ENCODE assay signal across 8 cellular contexts in genomic region chr17:81923302-81924260, GRCh38. TPM values are rescaled to one million over a fixed set of nuclear protein-coding genes. Genes with fewer than 3 reads are reported as not detected.
DNase-seq lines count a peak whose midpoint lies in the region; ATAC-seq and TF ChIP-seq lines count a peak whose summit lies in the region.

No MANE protein-coding gene starts in this region.

- H3K4me3 ChIP-seq in adrenal gland (peak overlapping the region in 2 of 4 donors; percentile 5 to 38), left ventricle myocardium inferior (peak overlapping the region; percentile 93), rectal smooth muscle tissue (ENCODE audit: low read length) (peak overlapping the region; percentile 45)

- DNase-seq in ACHN (peak; percentile 79), HPDE6-E6E7 (ENCODE audit: extremely low spot score) (peak; percentile 77), adrenal gland (peak; percentile 77 to 91 (median 83)), left ventricle myocardium inferior (peak; percentile 75), LoVo (ENCODE audit: low spot score) (no peak)

- H3K27me3 ChIP-seq in adrenal gland (no peaks in the 10 kb centered on the region), left ventricle myocardium inferior (ENCODE audit: low read depth) (peaks cover 4% of the 10 kb centered on the region), rectal smooth muscle tissue (ENCODE audit: control insufficient read depth, insufficient read depth, low read length) (no peaks in the 10 kb centered on the region)

- H3K27ac ChIP-seq in adrenal gland (peak overlapping the region in 4 of 5 donors; percentile 62 to 85 (median 72)), left ventricle myocardium inferior (replicated peaks) (peak overlapping the region; percentile 91), rectal smooth muscle tissue (ENCODE audit: low read depth, low read length) (peak overlapping the region; percentile 43)

- no peak overlapping the region for H3K9ac ChIP-seq in rectal smooth muscle tissue (ENCODE audit: low read length)

- TF ChIP-seq POLR2A in adrenal gland (IDR thresholded peaks at IDR 0.05) = peak in 1 of 2 donors; percentile 57

- H3K9me3 ChIP-seq in adrenal gland (replicated peaks in 1 of 3) (no peaks in the 10 kb centered on the region), left ventricle myocardium inferior (replicated peaks) (no peaks in the 10 kb centered on the region)

- TF ChIP-seq CTCF in adrenal gland (IDR thresholded peaks at IDR 0.05) (no peak), left ventricle myocardium inferior (IDR thresholded peaks at IDR 0.05; ENCODE audit: borderline replicate concordance) (no peak)

- in situ Hi-C loops in ACHN (cut with HindIII; ENCODE audit: low pct_ligation_motif_present, low pct_unique_long_range_greater_than_20kb, low sequenced_read_pairs) = no loop called here

- peaks cover 0 to 17% of the 10 kb centered on the region in 2 donors for H3K36me3 ChIP-seq in adrenal gland (replicated peaks in 1 of 2)
- H3K36me3 ChIP-seq in left ventricle myocardium inferior = peaks cover 31% of the 10 kb centered on the region
- peaks cover 23% of the 10 kb centered on the region for H3K36me3 ChIP-seq in rectal smooth muscle tissue (ENCODE audit: control insufficient read depth, insufficient read depth, low read length)

- peaks cover 39 to 53% of the 10 kb centered on the region in 2 donors for H3K4me1 ChIP-seq in adrenal gland (replicated peaks in 1 of 2)
- H3K4me1 ChIP-seq in left ventricle myocardium inferior = peaks cover 75% of the 10 kb centered on the region
- peaks cover 20% of the 10 kb centered on the region for H3K4me1 ChIP-seq in rectal smooth muscle tissue (ENCODE audit: control insufficient read depth, insufficient read depth, low read length)

- no peak for ATAC-seq in GM21723 (IDR thresholded peaks at IDR 0.05; ENCODE audit: unreplicated experiment)
- no peak for ATAC-seq in GM19023 (IDR thresholded peaks at IDR 0.05; ENCODE audit: unreplicated experiment)

- intact Hi-C loops in adrenal gland (cut with DNase I) = no loop called here
- intact Hi-C loops in left ventricle myocardium inferior (cut with micrococcal nuclease) = no loop called here

- WGBS in adrenal gland, 4 donors = 11 to 22% (median 21%) methylated on average over 16 to 32 of the region's 32 CpGs

RNA-seq across cellular contexts. Expression of gene MAFG, which starts 4.0 kb away (rescaled TPM):
- total RNA-seq in adrenal gland (10 to 100 TPM; 19.7 to 44.5 (median 25.6) TPM), left ventricle myocardium inferior (24.3 TPM)
- 10 to 100 TPM in 1 of 3 donors, 1 to 10 TPM in 2; 7.7 to 13.0 (median 8.9) TPM for polyA plus RNA-seq in adrenal gland

RNA-seq across cellular contexts. Expression of gene SIRT7, which starts 5.6 kb away (rescaled TPM):
- total RNA-seq in adrenal gland (10 to 100 TPM; 10.4 to 25.2 (median 14.6) TPM), left ventricle myocardium inferior (8.5 TPM)
- polyA plus RNA-seq in adrenal gland = 10 to 100 TPM in 2 of 3 donors, 1 to 10 TPM in 1; 4.2 to 49.8 (median 33.3) TPM

RNA-seq across cellular contexts. Expression of gene PCYT2, which starts 12.4 kb away (rescaled TPM):
- 10 to 100 TPM; 19.8 to 31.6 (median 26.9) TPM for total RNA-seq in adrenal gland
- polyA plus RNA-seq in adrenal gland = 10 to 100 TPM; 32.5 to 41.2 (median 37.5) TPM
- total RNA-seq in left ventricle myocardium inferior = 48.1 TPM

RNA-seq across cellular contexts. Expression of gene PYCR1, which starts 13.5 kb away (rescaled TPM):
- total RNA-seq in adrenal gland = 10 to 100 TPM in 1 of 8 donors, 1 to 10 TPM in 6, under 1 TPM in 1; 0.79 to 10.2 (median 4.7) TPM
- 1 to 10 TPM; 1.8 to 5.4 (median 2.0) TPM for polyA plus RNA-seq in adrenal gland
- 3.8 TPM for total RNA-seq in left ventricle myocardium inferior

RNA-seq across cellular contexts. Expression of gene NPB, which starts 21.5 kb away (rescaled TPM):
- total RNA-seq in adrenal gland = 1 to 10 TPM in 1 of 8 donors, under 1 TPM in 3, not detected in 4; 0.18 to 2.5 (median 0.35) TPM
- polyA plus RNA-seq in adrenal gland = under 1 TPM; 0.07 to 0.57 (median 0.24) TPM
- total RNA-seq in left ventricle myocardium inferior = 0.19 TPM
